ENCODE assay signal across 9 cellular contexts in genomic region chr2:152415231-152415642, GRCh38.
DNase-seq lines count a peak whose midpoint lies in the region; ATAC-seq and TF ChIP-seq lines count a peak whose summit lies in the region.
"Had no signal": no experiment of that assay in that cellular context is flagged by ENCODE, and none has a peak within 500 bp of the region (broad histone marks: within the 10 kb centered on the region; RNA-seq: fewer than 3 reads in every experiment).

No MANE protein-coding gene starts in this region.

- TF ChIP-seq CTCF in uterus (IDR thresholded peaks at IDR 0.05), result no peak
- no peak for TF ChIP-seq CTCF in upper lobe of left lung (IDR thresholded peaks at IDR 0.05)
- no peak for TF ChIP-seq CTCF in nephron progenitor cell (IDR thresholded peaks at IDR 0.05)

- no peaks in the 10 kb centered on the region for H3K4me1 ChIP-seq in uterus
- peaks cover 0 to 29% (median 25%) of the 10 kb centered on the region in 4 donors for H3K4me1 ChIP-seq in upper lobe of left lung

- no peak overlapping the region for H3K4me3 Mint-ChIP-seq in activated T-cell treated with anti-CD3 and anti-CD28 coated beads, Interleukin-2, amount 50 U/mL, for 4 hours
- H3K4me3 Mint-ChIP-seq in nephron progenitor cell, result no peak overlapping the region

- H3K9me3 Mint-ChIP-seq in activated T-cell treated with anti-CD3 and anti-CD28 coated beads, Interleukin-2, amount 50 U/mL, for 4 hours, result no peaks in the 10 kb centered on the region
- no peaks in the 10 kb centered on the region for H3K9me3 Mint-ChIP-seq in nephron progenitor cell

- 41 to 70% methylated on average over 3 of the region's 3 CpGs for WGBS in upper lobe of left lung, 2 donors

- no peaks in the 10 kb centered on the region for H3K36me3 Mint-ChIP-seq in activated T-cell treated with anti-CD3 and anti-CD28 coated beads, Interleukin-2, amount 50 U/mL, for 4 hours (ENCODE audit: insufficient read depth)
- peaks cover 13% of the 10 kb centered on the region for H3K36me3 Mint-ChIP-seq in nephron progenitor cell (ENCODE audit: low read depth)

- peaks cover 4% of the 10 kb centered on the region for H3K27me3 Mint-ChIP-seq in activated T-cell treated with anti-CD3 and anti-CD28 coated beads, Interleukin-2, amount 50 U/mL, for 4 hours (ENCODE audit: low read depth)
- H3K27me3 Mint-ChIP-seq in nephron progenitor cell (ENCODE audit: low read depth, poor library complexity), result no peaks in the 10 kb centered on the region

- H3K27ac Mint-ChIP-seq in nephron progenitor cell, result no peak overlapping the region

- intact Hi-C loops in uterus (cut with DNase I; ENCODE audit: low total_unique reads), result no loop called here

- no peaks in the 10 kb centered on the region for H3K9me3 ChIP-seq in uterus
- H3K9me3 ChIP-seq in upper lobe of left lung, result no peaks in the 10 kb centered on the region
- H3K9me3 ChIP-seq: heart right ventricle had no signal

- no peaks in the 10 kb centered on the region for H3K36me3 ChIP-seq in uterus
- H3K36me3 ChIP-seq in upper lobe of left lung, result no peaks in the 10 kb centered on the region
- H3K36me3 ChIP-seq: heart right ventricle had no signal

- TF ChIP-seq POLR2A in uterus (IDR thresholded peaks at IDR 0.05) (no peak), upper lobe of left lung (IDR thresholded peaks at IDR 0.05) (no peak)

- peak; percentile 92 to 94 for ATAC-seq in activated T-cell treated with anti-CD3 and anti-CD28 coated beads, Interleukin-2, amount 50 U/mL, for 4 hours
- ATAC-seq in upper lobe of left lung (ENCODE audit: low FRiP score in 2 of 2), result no peak

- DNase-seq in stimulated activated CD4-positive, alpha-beta T cell treated with anti-CD3 and anti-CD28 coated beads, Interleukin-12 subunit alpha, Interleukin-12 subunit beta, amount 100 ng/mL, for 48 hours (ENCODE audit: low read depth in 2 of 3, low spot score in 1 of 3), result peak in 2 of 3 donors; percentile 21 to 35
- DNase-seq in stimulated activated CD4-positive, alpha-beta T cell treated with anti-CD3 and anti-CD28 coated beads, Interleukin-4, amount 100 ng/mL, for 4 hours, result no peak
- no peak for DNase-seq in activated T-cell treated with anti-CD3 and anti-CD28 coated beads, Interleukin-2, amount 50 U/mL, for 4 hours
- DNase-seq in kidney tubule cell (ENCODE audit: low spot score) (peak; percentile 58), uterus (no peak), upper lobe of left lung (no peak), nephron progenitor cell (no peak), NCI-H69 (lab: John Stamatoyannopoulos, UW) (no peak)
- DNase-seq: heart right ventricle had no signal

- peaks cover 4% of the 10 kb centered on the region for H3K4me1 Mint-ChIP-seq in activated T-cell treated with anti-CD3 and anti-CD28 coated beads, Interleukin-2, amount 50 U/mL, for 4 hours (ENCODE audit: low read depth)
- peaks cover 35% of the 10 kb centered on the region for H3K4me1 Mint-ChIP-seq in nephron progenitor cell

- no peak for TF ChIP-seq EP300 in upper lobe of left lung (IDR thresholded peaks at IDR 0.05)

- H3K27ac ChIP-seq in uterus, result peak overlapping the region; percentile 44 to 61
- H3K27ac ChIP-seq in upper lobe of left lung, result no peak overlapping the region

- no peak overlapping the region for H3K4me3 ChIP-seq in uterus
- no peak overlapping the region for H3K4me3 ChIP-seq in upper lobe of left lung
- H3K4me3 ChIP-seq: heart right ventricle had no signal

- H3K27me3 ChIP-seq in uterus (no peaks in the 10 kb centered on the region), upper lobe of left lung (no peaks in the 10 kb centered on the region)
- H3K27me3 ChIP-seq: heart right ventricle had no signal

Comparison
In these comparisons a context has a peak if more than half of its experiments do, and no peak if none do; other contexts are left out.
1. DNase-seq: peak in stimulated activated CD4-positive, alpha-beta T cell treated with anti-CD3 and anti-CD28 coated beads, Interleukin-12 subunit alpha, Interleukin-12 subunit beta, amount 100 ng/mL, for 48 hours (2 of 3) and kidney tubule cell (single experiment); none in stimulated activated CD4-positive, alpha-beta T cell treated with anti-CD3 and anti-CD28 coated beads, Interleukin-4, amount 100 ng/mL, for 4 hours (0 of 2), activated T-cell treated with anti-CD3 and anti-CD28 coated beads, Interleukin-2, amount 50 U/mL, for 4 hours (single experiment), uterus (0 of 2), upper lobe of left lung (0 of 2), nephron progenitor cell (single experiment) and NCI-H69 (single experiment).
2. ATAC-seq: peak in activated T-cell treated with anti-CD3 and anti-CD28 coated beads, Interleukin-2, amount 50 U/mL, for 4 hours (2 of 2); none in upper lobe of left lung (0 of 2).
3. H3K27ac ChIP-seq: peak in uterus (2 of 2); none in upper lobe of left lung (0 of 4).